ENCODE assay signal across 2 cellular contexts in genomic region chr20:58890454-58891075, GRCh38.
TF ChIP-seq lines count a peak whose summit lies in the region.

No MANE protein-coding gene starts in this region.

TF ChIP-seq in IMR-90, 13 proteins besides CTCF, POLR2A, EP300 and RAD21 (continued from another document):
- TF ChIP-seq, protein P1, sequence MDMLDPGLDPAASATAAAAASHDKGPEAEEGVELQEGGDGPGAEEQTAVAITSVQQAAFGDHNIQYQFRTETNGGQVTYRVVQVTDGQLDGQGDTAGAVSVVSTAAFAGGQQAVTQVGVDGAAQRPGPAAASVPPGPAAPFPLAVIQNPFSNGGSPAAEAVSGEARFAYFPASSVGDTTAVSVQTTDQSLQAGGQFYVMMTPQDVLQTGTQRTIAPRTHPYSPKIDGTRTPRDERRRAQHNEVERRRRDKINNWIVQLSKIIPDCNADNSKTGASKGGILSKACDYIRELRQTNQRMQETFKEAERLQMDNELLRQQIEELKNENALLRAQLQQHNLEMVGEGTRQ (IDR thresholded peaks at IDR 0.05; ENCODE audit: low read depth, low read length) = no peak
- TF ChIP-seq SMC3 (IDR thresholded peaks at IDR 0.05; ENCODE audit: low read depth, low read length) = no peak

TF ChIP-seq in neural cell, 6 proteins besides CTCF, POLR2A, EP300 and RAD21 (continued from another document):
- peak; percentile 38 for TF ChIP-seq REST (IDR thresholded peaks at IDR 0.05; ENCODE audit: borderline replicate concordance)
- TF ChIP-seq SMC3 (conservative IDR thresholded peaks at IDR 0.05; ENCODE audit: poor library complexity) = peak; percentile 35
- peak; percentile 56 for TF ChIP-seq POLR2AphosphoS5 (IDR thresholded peaks at IDR 0.05)
- TF ChIP-seq TAF1 (IDR thresholded peaks at IDR 0.05; ENCODE audit: low read depth) = peak; percentile 28
- no peak for TF ChIP-seq EZH2 (IDR thresholded peaks at IDR 0.05; ENCODE audit: borderline replicate concordance, insufficient read depth, low read length, poor library complexity, severe bottlenecking)
